In genomic region chr6:36075656-36076055, GRCh38 we compare ENCODE assay signal across 1 cellular context.
A peak's percentile ranks its signal among the peaks of the same experiment; 100 is the strongest.
TF ChIP-seq lines count a peak whose summit lies in the region.

No MANE protein-coding gene starts in this region.

TF ChIP-seq in HepG2, 621 proteins besides CTCF, POLR2A, EP300 and RAD21 (continued from another document and continues in another):
- no peak for TF ChIP-seq KDM1A (CRISPR knock-in tag; IDR thresholded peaks at IDR 0.05)
- TF ChIP-seq HMGXB4 (CRISPR knock-in tag; IDR thresholded peaks at IDR 0.05; ENCODE audit: borderline replicate concordance in 1 of 2, low read depth in 1 of 2), result peak in 1 of 2 experiments; percentile 32; a peak in 1 of 4 replicates
- no peak for TF ChIP-seq PREB (CRISPR knock-in tag; IDR thresholded peaks at IDR 0.05)
- no peak for TF ChIP-seq POLR2G (IDR thresholded peaks at IDR 0.05; ENCODE audit: low read depth, low read length)
- TF ChIP-seq, protein P1, sequence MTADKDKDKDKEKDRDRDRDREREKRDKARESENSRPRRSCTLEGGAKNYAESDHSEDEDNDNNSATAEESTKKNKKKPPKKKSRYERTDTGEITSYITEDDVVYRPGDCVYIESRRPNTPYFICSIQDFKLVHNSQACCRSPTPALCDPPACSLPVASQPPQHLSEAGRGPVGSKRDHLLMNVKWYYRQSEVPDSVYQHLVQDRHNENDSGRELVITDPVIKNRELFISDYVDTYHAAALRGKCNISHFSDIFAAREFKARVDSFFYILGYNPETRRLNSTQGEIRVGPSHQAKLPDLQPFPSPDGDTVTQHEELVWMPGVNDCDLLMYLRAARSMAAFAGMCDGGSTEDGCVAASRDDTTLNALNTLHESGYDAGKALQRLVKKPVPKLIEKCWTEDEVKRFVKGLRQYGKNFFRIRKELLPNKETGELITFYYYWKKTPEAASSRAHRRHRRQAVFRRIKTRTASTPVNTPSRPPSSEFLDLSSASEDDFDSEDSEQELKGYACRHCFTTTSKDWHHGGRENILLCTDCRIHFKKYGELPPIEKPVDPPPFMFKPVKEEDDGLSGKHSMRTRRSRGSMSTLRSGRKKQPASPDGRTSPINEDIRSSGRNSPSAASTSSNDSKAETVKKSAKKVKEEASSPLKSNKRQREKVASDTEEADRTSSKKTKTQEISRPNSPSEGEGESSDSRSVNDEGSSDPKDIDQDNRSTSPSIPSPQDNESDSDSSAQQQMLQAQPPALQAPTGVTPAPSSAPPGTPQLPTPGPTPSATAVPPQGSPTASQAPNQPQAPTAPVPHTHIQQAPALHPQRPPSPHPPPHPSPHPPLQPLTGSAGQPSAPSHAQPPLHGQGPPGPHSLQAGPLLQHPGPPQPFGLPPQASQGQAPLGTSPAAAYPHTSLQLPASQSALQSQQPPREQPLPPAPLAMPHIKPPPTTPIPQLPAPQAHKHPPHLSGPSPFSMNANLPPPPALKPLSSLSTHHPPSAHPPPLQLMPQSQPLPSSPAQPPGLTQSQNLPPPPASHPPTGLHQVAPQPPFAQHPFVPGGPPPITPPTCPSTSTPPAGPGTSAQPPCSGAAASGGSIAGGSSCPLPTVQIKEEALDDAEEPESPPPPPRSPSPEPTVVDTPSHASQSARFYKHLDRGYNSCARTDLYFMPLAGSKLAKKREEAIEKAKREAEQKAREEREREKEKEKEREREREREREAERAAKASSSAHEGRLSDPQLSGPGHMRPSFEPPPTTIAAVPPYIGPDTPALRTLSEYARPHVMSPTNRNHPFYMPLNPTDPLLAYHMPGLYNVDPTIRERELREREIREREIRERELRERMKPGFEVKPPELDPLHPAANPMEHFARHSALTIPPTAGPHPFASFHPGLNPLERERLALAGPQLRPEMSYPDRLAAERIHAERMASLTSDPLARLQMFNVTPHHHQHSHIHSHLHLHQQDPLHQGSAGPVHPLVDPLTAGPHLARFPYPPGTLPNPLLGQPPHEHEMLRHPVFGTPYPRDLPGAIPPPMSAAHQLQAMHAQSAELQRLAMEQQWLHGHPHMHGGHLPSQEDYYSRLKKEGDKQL (CRISPR knock-in tag; IDR thresholded peaks at IDR 0.05; ENCODE audit: low read depth), result no peak
- no peak for TF ChIP-seq HNRNPLL (IDR thresholded peaks at IDR 0.05; ENCODE audit: low read depth, low read length, poor library complexity, severe bottlenecking)
- TF ChIP-seq, protein P2, sequence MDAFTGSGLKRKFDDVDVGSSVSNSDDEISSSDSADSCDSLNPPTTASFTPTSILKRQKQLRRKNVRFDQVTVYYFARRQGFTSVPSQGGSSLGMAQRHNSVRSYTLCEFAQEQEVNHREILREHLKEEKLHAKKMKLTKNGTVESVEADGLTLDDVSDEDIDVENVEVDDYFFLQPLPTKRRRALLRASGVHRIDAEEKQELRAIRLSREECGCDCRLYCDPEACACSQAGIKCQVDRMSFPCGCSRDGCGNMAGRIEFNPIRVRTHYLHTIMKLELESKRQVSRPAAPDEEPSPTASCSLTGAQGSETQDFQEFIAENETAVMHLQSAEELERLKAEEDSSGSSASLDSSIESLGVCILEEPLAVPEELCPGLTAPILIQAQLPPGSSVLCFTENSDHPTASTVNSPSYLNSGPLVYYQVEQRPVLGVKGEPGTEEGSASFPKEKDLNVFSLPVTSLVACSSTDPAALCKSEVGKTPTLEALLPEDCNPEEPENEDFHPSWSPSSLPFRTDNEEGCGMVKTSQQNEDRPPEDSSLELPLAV (CRISPR knock-in tag; conservative IDR thresholded peaks at IDR 0.05; ENCODE audit: low read depth), result no peak
- no peak for TF ChIP-seq ZNF235 (CRISPR knock-in tag; IDR thresholded peaks at IDR 0.05; ENCODE audit: borderline replicate concordance)
- TF ChIP-seq SOX13 (IDR thresholded peaks at IDR 0.05), result no peak
- no peak for TF ChIP-seq SOX13 (CRISPR knock-in tag; conservative IDR thresholded peaks at IDR 0.05 in 1 of 2, IDR thresholded peaks at IDR 0.05 in 1 of 2)
- TF ChIP-seq ZNF672 (CRISPR knock-in tag; IDR thresholded peaks at IDR 0.05), result no peak
- peak; percentile 24; the same call in 1 of the 2 replicates for TF ChIP-seq TARDBP (CRISPR knock-in tag; IDR thresholded peaks at IDR 0.05)
- no peak for TF ChIP-seq TEAD2 (CRISPR knock-in tag; IDR thresholded peaks at IDR 0.05)
- TF ChIP-seq ZBTB3 (CRISPR knock-in tag; IDR thresholded peaks at IDR 0.05; ENCODE audit: borderline replicate concordance, low read depth), result no peak
- no peak for TF ChIP-seq DR1 (CRISPR knock-in tag; IDR thresholded peaks at IDR 0.05)
- TF ChIP-seq ZNF841 (CRISPR knock-in tag; IDR thresholded peaks at IDR 0.05; ENCODE audit: borderline replicate concordance), result no peak
- TF ChIP-seq ZNF225 (CRISPR knock-in tag; IDR thresholded peaks at IDR 0.05), result no peak
- TF ChIP-seq GATA4 (IDR thresholded peaks at IDR 0.05; ENCODE audit: borderline replicate concordance, low read depth), result no peak
- TF ChIP-seq, protein P3, sequence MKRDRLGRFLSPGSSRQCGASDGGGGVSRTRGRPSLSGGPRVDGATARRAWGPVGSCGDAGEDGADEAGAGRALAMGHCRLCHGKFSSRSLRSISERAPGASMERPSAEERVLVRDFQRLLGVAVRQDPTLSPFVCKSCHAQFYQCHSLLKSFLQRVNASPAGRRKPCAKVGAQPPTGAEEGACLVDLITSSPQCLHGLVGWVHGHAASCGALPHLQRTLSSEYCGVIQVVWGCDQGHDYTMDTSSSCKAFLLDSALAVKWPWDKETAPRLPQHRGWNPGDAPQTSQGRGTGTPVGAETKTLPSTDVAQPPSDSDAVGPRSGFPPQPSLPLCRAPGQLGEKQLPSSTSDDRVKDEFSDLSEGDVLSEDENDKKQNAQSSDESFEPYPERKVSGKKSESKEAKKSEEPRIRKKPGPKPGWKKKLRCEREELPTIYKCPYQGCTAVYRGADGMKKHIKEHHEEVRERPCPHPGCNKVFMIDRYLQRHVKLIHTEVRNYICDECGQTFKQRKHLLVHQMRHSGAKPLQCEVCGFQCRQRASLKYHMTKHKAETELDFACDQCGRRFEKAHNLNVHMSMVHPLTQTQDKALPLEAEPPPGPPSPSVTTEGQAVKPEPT (CRISPR knock-in tag; IDR thresholded peaks at IDR 0.05; ENCODE audit: low read depth), result no peak
- no peak for TF ChIP-seq ZNF431 (CRISPR knock-in tag; IDR thresholded peaks at IDR 0.05; ENCODE audit: borderline replicate concordance, low read depth)
- no peak for TF ChIP-seq ZNF160 (CRISPR knock-in tag; IDR thresholded peaks at IDR 0.05)
- TF ChIP-seq MBD4 (IDR thresholded peaks at IDR 0.05; ENCODE audit: borderline replicate concordance, low read length), result no peak
- TF ChIP-seq ATF1 (CRISPR knock-in tag; IDR thresholded peaks at IDR 0.05), result no peak
- peak; percentile 85 for TF ChIP-seq RBM22 (optimal IDR thresholded peaks at IDR 0.05; ENCODE audit: low read length)
- TF ChIP-seq ZNF674 (CRISPR knock-in tag; IDR thresholded peaks at IDR 0.05; ENCODE audit: low read depth), result no peak
- no peak for TF ChIP-seq ZNF749 (CRISPR knock-in tag; IDR thresholded peaks at IDR 0.05; ENCODE audit: borderline replicate concordance)
- no peak for TF ChIP-seq ZNF772 (CRISPR knock-in tag; IDR thresholded peaks at IDR 0.05)
- peak; percentile 39; the same call in 1 of the 2 replicates for TF ChIP-seq SALL1 (CRISPR knock-in tag; IDR thresholded peaks at IDR 0.05)
- TF ChIP-seq, protein P4, sequence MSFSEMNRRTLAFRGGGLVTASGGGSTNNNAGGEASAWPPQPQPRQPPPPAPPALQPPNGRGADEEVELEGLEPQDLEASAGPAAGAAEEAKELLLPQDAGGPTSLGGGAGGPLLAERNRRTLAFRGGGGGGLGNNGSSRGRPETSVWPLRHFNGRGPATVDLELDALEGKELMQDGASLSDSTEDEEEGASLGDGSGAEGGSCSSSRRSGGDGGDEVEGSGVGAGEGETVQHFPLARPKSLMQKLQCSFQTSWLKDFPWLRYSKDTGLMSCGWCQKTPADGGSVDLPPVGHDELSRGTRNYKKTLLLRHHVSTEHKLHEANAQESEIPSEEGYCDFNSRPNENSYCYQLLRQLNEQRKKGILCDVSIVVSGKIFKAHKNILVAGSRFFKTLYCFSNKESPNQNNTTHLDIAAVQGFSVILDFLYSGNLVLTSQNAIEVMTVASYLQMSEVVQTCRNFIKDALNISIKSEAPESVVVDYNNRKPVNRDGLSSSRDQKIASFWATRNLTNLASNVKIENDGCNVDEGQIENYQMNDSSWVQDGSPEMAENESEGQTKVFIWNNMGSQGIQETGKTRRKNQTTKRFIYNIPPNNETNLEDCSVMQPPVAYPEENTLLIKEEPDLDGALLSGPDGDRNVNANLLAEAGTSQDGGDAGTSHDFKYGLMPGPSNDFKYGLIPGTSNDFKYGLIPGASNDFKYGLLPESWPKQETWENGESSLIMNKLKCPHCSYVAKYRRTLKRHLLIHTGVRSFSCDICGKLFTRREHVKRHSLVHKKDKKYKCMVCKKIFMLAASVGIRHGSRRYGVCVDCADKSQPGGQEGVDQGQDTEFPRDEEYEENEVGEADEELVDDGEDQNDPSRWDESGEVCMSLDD (CRISPR knock-in tag; IDR thresholded peaks at IDR 0.05; ENCODE audit: borderline replicate concordance), result no peak
- peak; percentile 83 for TF ChIP-seq XRCC5 (optimal IDR thresholded peaks at IDR 0.05; ENCODE audit: low read length)
- no peak; the same call in 1 of the 2 replicates for TF ChIP-seq FOXJ3 (CRISPR knock-in tag; IDR thresholded peaks at IDR 0.05; ENCODE audit: borderline replicate concordance)
- no peak for TF ChIP-seq BORCS8-MEF2B (CRISPR knock-in tag; IDR thresholded peaks at IDR 0.05)
- no peak for TF ChIP-seq FOXA1 (IDR thresholded peaks at IDR 0.05)
- TF ChIP-seq FOXA1 (CRISPR knock-in tag; IDR thresholded peaks at IDR 0.05), result no peak
- TF ChIP-seq SATB2 (CRISPR knock-in tag; IDR thresholded peaks at IDR 0.05), result no peak
- no peak for TF ChIP-seq RFX1 (IDR thresholded peaks at IDR 0.05)
- TF ChIP-seq SP140L (CRISPR knock-in tag; IDR thresholded peaks at IDR 0.05; ENCODE audit: borderline replicate concordance), result no peak
- TF ChIP-seq REPIN1 (CRISPR knock-in tag; IDR thresholded peaks at IDR 0.05; ENCODE audit: borderline replicate concordance, low read depth), result no peak
- TF ChIP-seq TERF1 (CRISPR knock-in tag; IDR thresholded peaks at IDR 0.05), result no peak
- no peak; the same call in 1 of the 2 replicates for TF ChIP-seq ZNF556 (CRISPR knock-in tag; IDR thresholded peaks at IDR 0.05; ENCODE audit: borderline replicate concordance)
- TF ChIP-seq FIP1L1 (IDR thresholded peaks at IDR 0.05; ENCODE audit: borderline replicate concordance, insufficient read depth, low read depth, low read length), result no peak
- TF ChIP-seq KDM6A (CRISPR knock-in tag; IDR thresholded peaks at IDR 0.05; ENCODE audit: low read depth), result no peak
- TF ChIP-seq ZSCAN30 (CRISPR knock-in tag; IDR thresholded peaks at IDR 0.05), result no peak
- no peak for TF ChIP-seq JARID2 (CRISPR knock-in tag; IDR thresholded peaks at IDR 0.05; ENCODE audit: insufficient replicate concordance)
- TF ChIP-seq KLF12 (CRISPR knock-in tag; IDR thresholded peaks at IDR 0.05; ENCODE audit: borderline replicate concordance), result no peak
- TF ChIP-seq, protein P5, sequence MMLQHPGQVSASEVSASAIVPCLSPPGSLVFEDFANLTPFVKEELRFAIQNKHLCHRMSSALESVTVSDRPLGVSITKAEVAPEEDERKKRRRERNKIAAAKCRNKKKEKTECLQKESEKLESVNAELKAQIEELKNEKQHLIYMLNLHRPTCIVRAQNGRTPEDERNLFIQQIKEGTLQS (CRISPR knock-in tag; IDR thresholded peaks at IDR 0.05), result peak; percentile 87
- TF ChIP-seq ZNF598 (CRISPR knock-in tag; IDR thresholded peaks at IDR 0.05; ENCODE audit: borderline replicate concordance), result no peak
- peak; percentile 53 for TF ChIP-seq ZMYM4 (CRISPR knock-in tag; IDR thresholded peaks at IDR 0.05)
- no peak for TF ChIP-seq GPBP1L1 (CRISPR knock-in tag; IDR thresholded peaks at IDR 0.05)
- TF ChIP-seq ZNF549 (CRISPR knock-in tag; IDR thresholded peaks at IDR 0.05), result no peak
- no peak for TF ChIP-seq ZNF709 (CRISPR knock-in tag; IDR thresholded peaks at IDR 0.05)
